In genomic region chr1:52916241-52916975, GRCh38 we compare ENCODE assay signal across 19 cellular contexts. TPM values are rescaled to one million over a fixed set of nuclear protein-coding genes. Genes with fewer than 3 reads are reported as not detected.
DNase-seq lines count a peak whose midpoint lies in the region; ATAC-seq and TF ChIP-seq lines count a peak whose summit lies in the region.
"Had no signal": no experiment of that assay in that cellular context is flagged by ENCODE, and none has a peak within 500 bp of the region (broad histone marks: within the 10 kb centered on the region; RNA-seq: fewer than 3 reads in every experiment).

No MANE protein-coding gene starts in this region.

- peak overlapping the region; percentile 81 for H3K4me2 ChIP-seq in BLaER1

- no peaks in the 10 kb centered on the region for H3K36me3 ChIP-seq in BLaER1
- no peaks in the 10 kb centered on the region for H3K36me3 ChIP-seq in body of pancreas (replicated peaks in 1 of 2; ENCODE audit: insufficient read depth in 1 of 2, low read depth in 2 of 2)

- H3K9me3 ChIP-seq in BLaER1 (peaks cover 8% of the 10 kb centered on the region), body of pancreas (no peaks in the 10 kb centered on the region)

- DNase-seq in ecto neural progenitor cell (ENCODE audit: low spot score) (peak; percentile 14), left ventricle myocardium superior (peak; percentile 51), sciatic nerve (ENCODE audit: low spot score) (no peak), islet precursor cell (no peak), body of pancreas (no peak), NCI-H82 (lab: John Stamatoyannopoulos, UW) (no peak), GM20000 (ENCODE audit: low spot score) (no peak)
- DNase-seq: CD4-positive, CD25-positive, alpha-beta regulatory T cell; DND-41; GDM1; H7; IMR-90; NCI-H1417; NCI-H1930; NCI-H2171; NCI-H446 treated with DMSO at 0.1 percent for 48 hours; NCI-H748 treated with DMSO at 0.1 percent for 48 hours; SHP77 had no signal

- H3K9ac ChIP-seq in BLaER1: no peak overlapping the region

- H3K4me3 ChIP-seq in BLaER1 (no peak overlapping the region), body of pancreas (no peak overlapping the region)

- H3K4me1 ChIP-seq in BLaER1 (peaks cover 30% of the 10 kb centered on the region), body of pancreas (peaks cover 22% of the 10 kb centered on the region)

- no peak for TF ChIP-seq POLR2A in body of pancreas (IDR thresholded peaks at IDR 0.05)

- ATAC-seq in left ventricle myocardium superior (peak; percentile 63), sciatic nerve (peak; percentile 68), body of pancreas (no peak)

- no peaks in the 10 kb centered on the region for H4K20me1 ChIP-seq in BLaER1

- H3K27me3 ChIP-seq in BLaER1: peaks cover 8% of the 10 kb centered on the region
- H3K27me3 ChIP-seq in body of pancreas: no peaks in the 10 kb centered on the region

- no peak for TF ChIP-seq CTCF in body of pancreas (IDR thresholded peaks at IDR 0.05)
- no peak for TF ChIP-seq CTCF in GM20000 (IDR thresholded peaks at IDR 0.05; ENCODE audit: extremely low read depth, missing control alignments)

- intact Hi-C loops in left ventricle myocardium superior (cut with micrococcal nuclease): no loop called here
- intact Hi-C loops in sciatic nerve (cut with DNase I): no loop called here
- intact Hi-C loops in body of pancreas (cut with DNase I): loop anchor here (5.0 kb wide), 1 partner anchor 271 kb away; no protein-coding TSS in a partner anchor

- 74 to 77% methylated on average over 7 to 10 of the region's 10 CpGs for whole genome bisulfite sequencing in body of pancreas, 2 donors

- H3K27ac ChIP-seq in BLaER1: no peak overlapping the region
- no peak overlapping the region for H3K27ac ChIP-seq in body of pancreas

RNA-seq across cellular contexts. Expression of gene ECHDC2, which starts 5.1 kb away (rescaled TPM):
- total RNA-seq in left ventricle myocardium superior (155 TPM), sciatic nerve (233 TPM), body of pancreas (100 to 1,000 TPM; 143 to 189 TPM)

RNA-seq across cellular contexts. Expression of gene SCP2, which starts 10.7 kb away (rescaled TPM):
- total RNA-seq in left ventricle myocardium superior: 144 TPM
- 109 TPM for total RNA-seq in sciatic nerve
- 10 to 100 TPM; 87.4 to 90.3 TPM for total RNA-seq in body of pancreas

Comparison
In these comparisons a context has a peak if more than half of its experiments do, and no peak if none do; other contexts are left out.
1. DNase-seq: peak in ecto neural progenitor cell (single experiment) and left ventricle myocardium superior (single experiment); none in sciatic nerve (single experiment), islet precursor cell (single experiment), body of pancreas (0 of 4), NCI-H82 (single experiment) and GM20000 (single experiment).